ENCODE assay signal across 8 cellular contexts in genomic region chr14:22099942-22100763, GRCh38.
A peak's percentile ranks its signal among the peaks of the same experiment; 100 is the strongest.
DNase-seq lines count a peak whose midpoint lies in the region; ATAC-seq and TF ChIP-seq lines count a peak whose summit lies in the region.

No MANE protein-coding gene starts in this region.

- peak; percentile 65 for ATAC-seq in GM21381 (IDR thresholded peaks at IDR 0.05; ENCODE audit: unreplicated experiment)
- no peak for ATAC-seq in HG02623 (IDR thresholded peaks at IDR 0.05; ENCODE audit: unreplicated experiment)

- H3K27me3 ChIP-seq in DOHH2 (ENCODE audit: control insufficient read depth, low read length): peaks cover 37% of the 10 kb centered on the region
- H3K27me3 ChIP-seq in mesendoderm (ENCODE audit: insufficient read depth, low read length, poor library complexity): no peaks in the 10 kb centered on the region

- H3F3A ChIP-seq in DOHH2 (ENCODE audit: control insufficient read depth, insufficient read depth): no peaks in the 10 kb centered on the region

- H3K4me3 ChIP-seq in DOHH2 (ENCODE audit: low read length) (no peak overlapping the region), LNCaP clone FGC (ENCODE audit: low read depth, low read length) (no peak overlapping the region), WI38 (ENCODE audit: low read depth, low read length) (no peak overlapping the region), mesendoderm (ENCODE audit: low read length) (no peak overlapping the region)

- WGBS in mesendoderm (ENCODE audit: extremely low coverage, insufficient coverage, low lambda C conversion rate): no CpG with 5 or more reads among the region's 11 CpGs

- no peak overlapping the region for H2BK5ac ChIP-seq in mesendoderm (ENCODE audit: low read length)

- no peaks in the 10 kb centered on the region for H4K20me1 ChIP-seq in DOHH2 (ENCODE audit: control insufficient read depth, insufficient read depth, low read depth, low read length)

- TF ChIP-seq CTCF in DOHH2 (IDR thresholded peaks at IDR 0.05; ENCODE audit: low read depth, low read length, poor library complexity, severe bottlenecking): peak; percentile 66
- TF ChIP-seq CTCF in LNCaP clone FGC (IDR thresholded peaks at IDR 0.05; ENCODE audit: control insufficient read depth, extremely low read depth, insufficient read depth): peak; percentile 99
- peak; percentile 11; the same call in 1 of the 2 replicates for TF ChIP-seq CTCF in WI38 (IDR thresholded peaks at IDR 0.05; ENCODE audit: low read depth, low read length)

- H3K4ac ChIP-seq in mesendoderm (ENCODE audit: low read depth, low read length): no peak overlapping the region

- no peaks in the 10 kb centered on the region for H3K9me3 ChIP-seq in DOHH2 (ENCODE audit: control insufficient read depth, insufficient read depth, low read length)

- DNase-seq in LNCaP clone FGC (ENCODE audit: low read depth) (peak; percentile 69), mesendoderm (peak; percentile 94)
- DNase-seq in effector CD4-positive, alpha-beta T cell: peak; percentile 44
- peak; percentile 20 to 63 (median 41) for DNase-seq in stimulated activated naive CD4-positive, alpha-beta T cell (lab: John Stamatoyannopoulos, UW)

- H2BK120ac ChIP-seq in mesendoderm (ENCODE audit: low read depth, low read length): no peak overlapping the region

- no peak overlapping the region for H3K23ac ChIP-seq in mesendoderm (ENCODE audit: low read length)

- H3K27ac ChIP-seq in DOHH2 (ENCODE audit: low read depth, low read length): no peak overlapping the region
- no peak overlapping the region for H3K27ac ChIP-seq in mesendoderm (ENCODE audit: low read depth, low read length)

- H3K4me2 ChIP-seq in DOHH2 (ENCODE audit: low read length): no peak overlapping the region
- H3K4me2 ChIP-seq in mesendoderm (ENCODE audit: low read length): no peak overlapping the region

- no peak overlapping the region for H3K18ac ChIP-seq in mesendoderm (ENCODE audit: low read length)

- no peak overlapping the region for H3K56ac ChIP-seq in mesendoderm (ENCODE audit: low read length)

- H3K4me1 ChIP-seq in DOHH2 (ENCODE audit: control insufficient read depth, low read length) (no peaks in the 10 kb centered on the region), mesendoderm (ENCODE audit: control insufficient read depth, low read depth, low read length) (no peaks in the 10 kb centered on the region)

- H3K36me3 ChIP-seq in DOHH2 (ENCODE audit: control insufficient read depth, low read length) (no peaks in the 10 kb centered on the region), mesendoderm (ENCODE audit: control insufficient read depth, insufficient read depth, low read length) (no peaks in the 10 kb centered on the region)

- no peak overlapping the region for H2BK15ac ChIP-seq in mesendoderm (replicated peaks; ENCODE audit: low read depth)

- H2AK5ac ChIP-seq in mesendoderm (ENCODE audit: low read length): no peak overlapping the region

- H4K8ac ChIP-seq in mesendoderm (ENCODE audit: low read depth, low read length): peak overlapping the region; percentile 39

- no peaks in the 10 kb centered on the region for H3K9me2 ChIP-seq in DOHH2 (replicated peaks; ENCODE audit: control insufficient read depth, low read length)

- peak overlapping the region; percentile 60 for H4K5ac ChIP-seq in mesendoderm (ENCODE audit: low read length)

- no peaks in the 10 kb centered on the region for H3K79me1 ChIP-seq in mesendoderm (ENCODE audit: low read length)

- no peak overlapping the region for H3K9ac ChIP-seq in mesendoderm (ENCODE audit: low read length)

- H3K79me2 ChIP-seq in DOHH2 (ENCODE audit: control insufficient read depth, low read length): no peaks in the 10 kb centered on the region
- H3K79me2 ChIP-seq in mesendoderm (ENCODE audit: control insufficient read depth, insufficient read depth, low read length): no peaks in the 10 kb centered on the region

Comparison
In these comparisons a context has a peak if more than half of its experiments do, and no peak if none do; other contexts are left out.
1. CTCF ChIP-seq: peak in every context shown above with its lines; median percentile 99 in LNCaP clone FGC; 66 in DOHH2; 11 in WI38.
2. DNase-seq: peak in every context shown above with its lines; median percentile 94 in mesendoderm; 69 in LNCaP clone FGC; 44 in effector CD4-positive, alpha-beta T cell; 41 in stimulated activated naive CD4-positive, alpha-beta T cell.